18 cellular contexts compared by ENCODE assay signal in genomic region chr2:163571423-163572102, GRCh38.
"Had no signal": no experiment of that assay in that cellular context is flagged by ENCODE, and none has a peak within 500 bp of the region (broad histone marks: within the 10 kb centered on the region; RNA-seq: fewer than 3 reads in every experiment).

No MANE protein-coding gene starts in this region.

- DNase-seq: effector memory CD8-positive, alpha-beta T cell; foreskin fibroblast; glutamatergic neuron; left ventricle myocardium inferior; mammary epithelial cell; naive thymus-derived CD8-positive, alpha-beta T cell; right cardiac atrium; stimulated activated CD4-positive, alpha-beta T cell treated with anti-CD3 and anti-CD28 coated beads, Interleukin-2, amount 100 ng/mL, for 48 hours; stimulated activated naive CD4-positive, alpha-beta T cell treated with Interleukin-2 at 50 U/mL for 16 hours; thyroid gland; uterus had no signal

- H3K4me1 ChIP-seq: esophagus muscularis mucosa, gastroesophageal sphincter, left ventricle myocardium inferior, suprapubic skin, thyroid gland, uterus had no signal

- H3K4me3 ChIP-seq: esophagus muscularis mucosa, gastroesophageal sphincter, left ventricle myocardium inferior, smooth muscle cell, suprapubic skin, thyroid gland, uterus had no signal

- ATAC-seq: effector memory CD8-positive, alpha-beta T cell; gastroesophageal sphincter; naive thymus-derived CD8-positive, alpha-beta T cell; right cardiac atrium had no signal

- H3K27ac ChIP-seq: epithelial cell of prostate, esophagus muscularis mucosa, gastroesophageal sphincter, left ventricle myocardium inferior, neutrophil, suprapubic skin, thyroid gland, uterus had no signal

- FAIRE-seq: islet of Langerhans had no signal

- H3K9me3 ChIP-seq: esophagus muscularis mucosa, gastroesophageal sphincter, neutrophil, suprapubic skin, thyroid gland, uterus had no signal

- H3K4me2 ChIP-seq: smooth muscle cell had no signal

- H3K36me3 ChIP-seq: esophagus muscularis mucosa, gastroesophageal sphincter, left ventricle myocardium inferior, neutrophil, suprapubic skin, thyroid gland, uterus had no signal

- H3K27me3 ChIP-seq: esophagus muscularis mucosa, gastroesophageal sphincter, neutrophil, suprapubic skin, thyroid gland, uterus had no signal
